ENCODE assay signal across 2 cellular contexts in the genomic region with DNA sequence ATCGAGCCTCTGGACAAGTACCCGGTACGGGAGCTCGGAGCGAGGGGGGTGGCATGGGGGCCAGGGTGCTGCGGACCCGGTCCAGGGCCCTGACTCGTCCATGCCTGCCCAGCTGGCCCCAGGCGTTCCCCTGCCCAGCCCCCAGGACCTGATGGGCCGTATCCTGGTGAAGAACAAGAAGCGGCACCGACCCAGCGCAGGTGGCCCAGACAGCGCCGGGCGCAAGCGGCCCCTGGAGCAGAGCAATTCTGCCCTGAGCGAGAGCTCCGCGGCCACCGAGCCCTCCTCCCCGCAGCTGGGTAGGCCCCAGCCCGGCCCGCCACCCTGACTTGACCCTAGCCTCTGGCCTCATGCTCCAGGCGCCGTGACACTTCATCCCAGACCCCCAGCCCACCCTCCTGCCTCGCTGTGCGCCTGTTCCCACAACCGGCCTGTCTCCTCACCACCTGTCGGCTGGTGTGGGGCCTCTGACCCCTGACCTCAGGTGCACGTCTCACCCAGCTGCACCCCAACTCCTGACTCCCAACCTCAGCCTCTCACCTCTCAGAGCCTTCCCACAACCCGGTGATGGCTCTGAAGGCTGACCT.
TF ChIP-seq lines count a peak whose summit lies in the region.

No MANE protein-coding gene starts in this region.

TF ChIP-seq in K562, 482 proteins besides CTCF, POLR2A, EP300 and RAD21:
- no peak for TF ChIP-seq HMGN3 (IDR thresholded peaks at IDR 0.05; ENCODE audit: borderline replicate concordance, extremely low read depth, insufficient read length, low read depth, low read length)
- no peak for TF ChIP-seq KLF6 (CRISPR knock-in tag; IDR thresholded peaks at IDR 0.05; ENCODE audit: borderline replicate concordance)
- no peak for TF ChIP-seq FOXK1 (CRISPR knock-in tag; IDR thresholded peaks at IDR 0.05; ENCODE audit: borderline replicate concordance)
- no peak for TF ChIP-seq KAT7 (CRISPR knock-in tag; IDR thresholded peaks at IDR 0.05; ENCODE audit: borderline replicate concordance)
- no peak for TF ChIP-seq ZNF133 (CRISPR knock-in tag; IDR thresholded peaks at IDR 0.05)
- TF ChIP-seq, protein P1, sequence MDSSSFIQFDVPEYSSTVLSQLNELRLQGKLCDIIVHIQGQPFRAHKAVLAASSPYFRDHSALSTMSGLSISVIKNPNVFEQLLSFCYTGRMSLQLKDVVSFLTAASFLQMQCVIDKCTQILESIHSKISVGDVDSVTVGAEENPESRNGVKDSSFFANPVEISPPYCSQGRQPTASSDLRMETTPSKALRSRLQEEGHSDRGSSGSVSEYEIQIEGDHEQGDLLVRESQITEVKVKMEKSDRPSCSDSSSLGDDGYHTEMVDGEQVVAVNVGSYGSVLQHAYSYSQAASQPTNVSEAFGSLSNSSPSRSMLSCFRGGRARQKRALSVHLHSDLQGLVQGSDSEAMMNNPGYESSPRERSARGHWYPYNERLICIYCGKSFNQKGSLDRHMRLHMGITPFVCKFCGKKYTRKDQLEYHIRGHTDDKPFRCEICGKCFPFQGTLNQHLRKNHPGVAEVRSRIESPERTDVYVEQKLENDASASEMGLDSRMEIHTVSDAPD (CRISPR knock-in tag; IDR thresholded peaks at IDR 0.05): no peak
- no peak for TF ChIP-seq NFXL1 (CRISPR knock-in tag; IDR thresholded peaks at IDR 0.05)
- TF ChIP-seq PCBP1 (IDR thresholded peaks at IDR 0.05; ENCODE audit: low read depth, low read length, poor library complexity, severe bottlenecking): no peak
- no peak for TF ChIP-seq ZEB2 (IDR thresholded peaks at IDR 0.05)
- TF ChIP-seq GABPB2 (CRISPR knock-in tag; conservative IDR thresholded peaks at IDR 0.05): no peak
- no peak for TF ChIP-seq RFX5 (IDR thresholded peaks at IDR 0.05; ENCODE audit: low read depth, low read length)
- no peak for TF ChIP-seq JUN (IDR thresholded peaks at IDR 0.05; ENCODE audit: borderline replicate concordance, low read depth, low read length)
- TF ChIP-seq JUN (CRISPR knock-in tag; IDR thresholded peaks at IDR 0.05; ENCODE audit: borderline replicate concordance): no peak
- TF ChIP-seq, protein P2, sequence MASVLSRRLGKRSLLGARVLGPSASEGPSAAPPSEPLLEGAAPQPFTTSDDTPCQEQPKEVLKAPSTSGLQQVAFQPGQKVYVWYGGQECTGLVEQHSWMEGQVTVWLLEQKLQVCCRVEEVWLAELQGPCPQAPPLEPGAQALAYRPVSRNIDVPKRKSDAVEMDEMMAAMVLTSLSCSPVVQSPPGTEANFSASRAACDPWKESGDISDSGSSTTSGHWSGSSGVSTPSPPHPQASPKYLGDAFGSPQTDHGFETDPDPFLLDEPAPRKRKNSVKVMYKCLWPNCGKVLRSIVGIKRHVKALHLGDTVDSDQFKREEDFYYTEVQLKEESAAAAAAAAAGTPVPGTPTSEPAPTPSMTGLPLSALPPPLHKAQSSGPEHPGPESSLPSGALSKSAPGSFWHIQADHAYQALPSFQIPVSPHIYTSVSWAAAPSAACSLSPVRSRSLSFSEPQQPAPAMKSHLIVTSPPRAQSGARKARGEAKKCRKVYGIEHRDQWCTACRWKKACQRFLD (CRISPR knock-in tag; IDR thresholded peaks at IDR 0.05): no peak
- TF ChIP-seq ARID1B (IDR thresholded peaks at IDR 0.05): no peak
- no peak for TF ChIP-seq ERF (CRISPR knock-in tag; IDR thresholded peaks at IDR 0.05)
- no peak for TF ChIP-seq MECOM (CRISPR knock-in tag; IDR thresholded peaks at IDR 0.05)

TF ChIP-seq in GM23338, 12 proteins besides CTCF, POLR2A, EP300 and RAD21:
- TF ChIP-seq JUNB (IDR thresholded peaks at IDR 0.05; ENCODE audit: unreplicated experiment): no peak
- no peak for TF ChIP-seq NANOG (IDR thresholded peaks at IDR 0.05; ENCODE audit: borderline replicate concordance)
- no peak for TF ChIP-seq ZNF331 (CRISPR knock-in tag; IDR thresholded peaks at IDR 0.05; ENCODE audit: low read depth)
- TF ChIP-seq, protein P3, sequence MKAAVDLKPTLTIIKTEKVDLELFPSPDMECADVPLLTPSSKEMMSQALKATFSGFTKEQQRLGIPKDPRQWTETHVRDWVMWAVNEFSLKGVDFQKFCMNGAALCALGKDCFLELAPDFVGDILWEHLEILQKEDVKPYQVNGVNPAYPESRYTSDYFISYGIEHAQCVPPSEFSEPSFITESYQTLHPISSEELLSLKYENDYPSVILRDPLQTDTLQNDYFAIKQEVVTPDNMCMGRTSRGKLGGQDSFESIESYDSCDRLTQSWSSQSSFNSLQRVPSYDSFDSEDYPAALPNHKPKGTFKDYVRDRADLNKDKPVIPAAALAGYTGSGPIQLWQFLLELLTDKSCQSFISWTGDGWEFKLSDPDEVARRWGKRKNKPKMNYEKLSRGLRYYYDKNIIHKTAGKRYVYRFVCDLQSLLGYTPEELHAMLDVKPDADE (IDR thresholded peaks at IDR 0.05): no peak
- TF ChIP-seq EZH2 (IDR thresholded peaks at IDR 0.05; ENCODE audit: low read depth, unreplicated experiment): no peak
- TF ChIP-seq, protein P4, sequence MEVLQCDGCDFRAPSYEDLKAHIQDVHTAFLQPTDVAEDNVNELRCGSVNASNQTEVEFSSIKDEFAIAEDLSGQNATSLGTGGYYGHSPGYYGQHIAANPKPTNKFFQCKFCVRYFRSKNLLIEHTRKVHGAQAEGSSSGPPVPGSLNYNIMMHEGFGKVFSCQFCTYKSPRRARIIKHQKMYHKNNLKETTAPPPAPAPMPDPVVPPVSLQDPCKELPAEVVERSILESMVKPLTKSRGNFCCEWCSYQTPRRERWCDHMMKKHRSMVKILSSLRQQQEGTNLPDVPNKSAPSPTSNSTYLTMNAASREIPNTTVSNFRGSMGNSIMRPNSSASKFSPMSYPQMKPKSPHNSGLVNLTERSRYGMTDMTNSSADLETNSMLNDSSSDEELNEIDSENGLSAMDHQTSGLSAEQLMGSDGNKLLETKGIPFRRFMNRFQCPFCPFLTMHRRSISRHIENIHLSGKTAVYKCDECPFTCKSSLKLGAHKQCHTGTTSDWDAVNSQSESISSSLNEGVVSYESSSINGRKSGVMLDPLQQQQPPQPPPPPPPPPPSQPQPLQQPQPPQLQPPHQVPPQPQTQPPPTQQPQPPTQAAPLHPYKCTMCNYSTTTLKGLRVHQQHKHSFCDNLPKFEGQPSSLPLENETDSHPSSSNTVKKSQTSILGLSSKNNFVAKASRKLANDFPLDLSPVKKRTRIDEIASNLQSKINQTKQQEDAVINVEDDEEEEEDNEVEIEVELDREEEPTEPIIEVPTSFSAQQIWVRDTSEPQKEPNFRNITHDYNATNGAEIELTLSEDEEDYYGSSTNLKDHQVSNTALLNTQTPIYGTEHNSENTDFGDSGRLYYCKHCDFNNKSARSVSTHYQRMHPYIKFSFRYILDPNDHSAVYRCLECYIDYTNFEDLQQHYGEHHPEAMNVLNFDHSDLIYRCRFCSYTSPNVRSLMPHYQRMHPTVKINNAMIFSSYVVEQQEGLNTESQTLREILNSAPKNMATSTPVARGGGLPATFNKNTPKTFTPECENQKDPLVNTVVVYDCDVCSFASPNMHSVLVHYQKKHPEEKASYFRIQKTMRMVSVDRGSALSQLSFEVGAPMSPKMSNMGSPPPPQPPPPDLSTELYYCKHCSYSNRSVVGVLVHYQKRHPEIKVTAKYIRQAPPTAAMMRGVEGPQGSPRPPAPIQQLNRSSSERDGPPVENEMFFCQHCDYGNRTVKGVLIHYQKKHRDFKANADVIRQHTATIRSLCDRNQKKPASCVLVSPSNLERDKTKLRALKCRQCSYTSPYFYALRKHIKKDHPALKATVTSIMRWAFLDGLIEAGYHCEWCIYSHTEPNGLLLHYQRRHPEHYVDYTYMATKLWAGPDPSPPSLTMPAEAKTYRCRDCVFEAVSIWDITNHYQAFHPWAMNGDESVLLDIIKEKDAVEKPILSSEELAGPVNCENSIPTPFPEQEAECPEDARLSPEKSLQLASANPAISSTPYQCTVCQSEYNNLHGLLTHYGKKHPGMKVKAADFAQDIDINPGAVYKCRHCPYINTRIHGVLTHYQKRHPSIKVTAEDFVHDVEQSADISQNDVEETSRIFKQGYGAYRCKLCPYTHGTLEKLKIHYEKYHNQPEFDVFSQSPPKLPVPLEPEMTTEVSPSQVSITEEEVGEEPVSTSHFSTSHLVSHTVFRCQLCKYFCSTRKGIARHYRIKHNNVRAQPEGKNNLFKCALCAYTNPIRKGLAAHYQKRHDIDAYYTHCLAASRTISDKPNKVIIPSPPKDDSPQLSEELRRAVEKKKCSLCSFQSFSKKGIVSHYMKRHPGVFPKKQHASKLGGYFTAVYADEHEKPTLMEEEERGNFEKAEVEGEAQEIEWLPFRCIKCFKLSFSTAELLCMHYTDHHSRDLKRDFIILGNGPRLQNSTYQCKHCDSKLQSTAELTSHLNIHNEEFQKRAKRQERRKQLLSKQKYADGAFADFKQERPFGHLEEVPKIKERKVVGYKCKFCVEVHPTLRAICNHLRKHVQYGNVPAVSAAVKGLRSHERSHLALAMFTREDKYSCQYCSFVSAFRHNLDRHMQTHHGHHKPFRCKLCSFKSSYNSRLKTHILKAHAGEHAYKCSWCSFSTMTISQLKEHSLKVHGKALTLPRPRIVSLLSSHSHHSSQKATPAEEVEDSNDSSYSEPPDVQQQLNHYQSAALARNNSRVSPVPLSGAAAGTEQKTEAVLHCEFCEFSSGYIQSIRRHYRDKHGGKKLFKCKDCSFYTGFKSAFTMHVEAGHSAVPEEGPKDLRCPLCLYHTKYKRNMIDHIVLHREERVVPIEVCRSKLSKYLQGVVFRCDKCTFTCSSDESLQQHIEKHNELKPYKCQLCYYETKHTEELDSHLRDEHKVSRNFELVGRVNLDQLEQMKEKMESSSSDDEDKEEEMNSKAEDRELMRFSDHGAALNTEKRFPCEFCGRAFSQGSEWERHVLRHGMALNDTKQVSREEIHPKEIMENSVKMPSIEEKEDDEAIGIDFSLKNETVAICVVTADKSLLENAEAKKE (CRISPR knock-in tag; IDR thresholded peaks at IDR 0.05): no peak
- no peak for TF ChIP-seq POLR2AphosphoS5 (IDR thresholded peaks at IDR 0.05; ENCODE audit: low read depth)
- TF ChIP-seq ZNF114 (CRISPR knock-in tag; IDR thresholded peaks at IDR 0.05): no peak
- TF ChIP-seq EZH2phosphoT487 (IDR thresholded peaks at IDR 0.05; ENCODE audit: unreplicated experiment): no peak
- TF ChIP-seq STAT1 (IDR thresholded peaks at IDR 0.05; ENCODE audit: unreplicated experiment): no peak
- TF ChIP-seq, protein P5, sequence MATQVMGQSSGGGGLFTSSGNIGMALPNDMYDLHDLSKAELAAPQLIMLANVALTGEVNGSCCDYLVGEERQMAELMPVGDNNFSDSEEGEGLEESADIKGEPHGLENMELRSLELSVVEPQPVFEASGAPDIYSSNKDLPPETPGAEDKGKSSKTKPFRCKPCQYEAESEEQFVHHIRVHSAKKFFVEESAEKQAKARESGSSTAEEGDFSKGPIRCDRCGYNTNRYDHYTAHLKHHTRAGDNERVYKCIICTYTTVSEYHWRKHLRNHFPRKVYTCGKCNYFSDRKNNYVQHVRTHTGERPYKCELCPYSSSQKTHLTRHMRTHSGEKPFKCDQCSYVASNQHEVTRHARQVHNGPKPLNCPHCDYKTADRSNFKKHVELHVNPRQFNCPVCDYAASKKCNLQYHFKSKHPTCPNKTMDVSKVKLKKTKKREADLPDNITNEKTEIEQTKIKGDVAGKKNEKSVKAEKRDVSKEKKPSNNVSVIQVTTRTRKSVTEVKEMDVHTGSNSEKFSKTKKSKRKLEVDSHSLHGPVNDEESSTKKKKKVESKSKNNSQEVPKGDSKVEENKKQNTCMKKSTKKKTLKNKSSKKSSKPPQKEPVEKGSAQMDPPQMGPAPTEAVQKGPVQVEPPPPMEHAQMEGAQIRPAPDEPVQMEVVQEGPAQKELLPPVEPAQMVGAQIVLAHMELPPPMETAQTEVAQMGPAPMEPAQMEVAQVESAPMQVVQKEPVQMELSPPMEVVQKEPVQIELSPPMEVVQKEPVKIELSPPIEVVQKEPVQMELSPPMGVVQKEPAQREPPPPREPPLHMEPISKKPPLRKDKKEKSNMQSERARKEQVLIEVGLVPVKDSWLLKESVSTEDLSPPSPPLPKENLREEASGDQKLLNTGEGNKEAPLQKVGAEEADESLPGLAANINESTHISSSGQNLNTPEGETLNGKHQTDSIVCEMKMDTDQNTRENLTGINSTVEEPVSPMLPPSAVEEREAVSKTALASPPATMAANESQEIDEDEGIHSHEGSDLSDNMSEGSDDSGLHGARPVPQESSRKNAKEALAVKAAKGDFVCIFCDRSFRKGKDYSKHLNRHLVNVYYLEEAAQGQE (IDR thresholded peaks at IDR 0.05; ENCODE audit: unreplicated experiment): no peak
